8 cellular contexts compared by ENCODE assay signal in genomic region chr20:62900692-62901584, GRCh38. TPM values are rescaled to one million over a fixed set of nuclear protein-coding genes. Genes with fewer than 3 reads are reported as not detected.
A peak's percentile ranks its signal among the peaks of the same experiment; 100 is the strongest.
DNase-seq lines count a peak whose midpoint lies in the region; ATAC-seq and TF ChIP-seq lines count a peak whose summit lies in the region.

No MANE protein-coding gene starts in this region.

- DNase-seq in activated CD4-positive, alpha-beta T cell treated with anti-CD3 and anti-CD28 coated beads, Interleukin-2, amount 10 ng/mL, durations not matched to agents 7 days and 5 days, result peak; percentile 22
- DNase-seq in activated CD4-positive, alpha-beta T cell treated with anti-CD3 and anti-CD28 coated beads, Interleukin-2, amount 50 U/mL, for 48 hours, result no peak
- no peak for DNase-seq in activated B cell treated with CpG ODN at 0.5 μM for 24 hours
- no peak for DNase-seq in left lung
- no peak for DNase-seq in GM10266 (ENCODE audit: extremely low spot score)
- no peak for DNase-seq in activated CD4-positive, alpha-beta T cell treated with anti-CD3 and anti-CD28 coated beads for 48 hours

- ATAC-seq in activated B cell treated with CpG ODN at 0.5 μM for 24 hours (ENCODE audit: low read depth) (peak; percentile 8), left lung (peak; percentile 37), GM18870 (IDR thresholded peaks at IDR 0.05; ENCODE audit: unreplicated experiment) (no peak)

- H3K9me3 ChIP-seq in HUES6 (ENCODE audit: control insufficient read depth, insufficient read depth, low read depth, low read length) (no peaks in the 10 kb centered on the region), left lung (no peaks in the 10 kb centered on the region)

- POLR2A ChIA-PET in activated CD4-positive, alpha-beta T cell treated with anti-CD3 and anti-CD28 coated beads, Interleukin-2, amount 10 ng/mL, durations not matched to agents 7 days and 5 days (lab: Charles Lee), result no interaction called here
- POLR2A ChIA-PET in activated B cell treated with CpG ODN at 0.5 μM for 24 hours (lab: Charles Lee), result interaction anchor here (0.7 to 1.4 kb wide), 4 partner anchors 23 to 71 kb away, joined by 3 to 5 read pairs (median 4); partner anchors contain the start of genes GID8 and TCFL5

- H3K27me3 Mint-ChIP-seq in activated CD4-positive, alpha-beta T cell treated with anti-CD3 and anti-CD28 coated beads, Interleukin-2, amount 10 ng/mL, durations not matched to agents 7 days and 5 days, result no peaks in the 10 kb centered on the region
- H3K27me3 Mint-ChIP-seq in activated B cell treated with CpG ODN at 0.5 μM for 24 hours, result no peaks in the 10 kb centered on the region

- 0 out of 2 replicates have a peak overlapping the region, but pooled peaks have one; percentile 39 for H3K27ac ChIP-seq in HUES6 (ENCODE audit: low read depth, low read length)
- H3K27ac ChIP-seq in left lung, result peak overlapping the region in 1 of 2 donors; percentile 7

- CTCF ChIA-PET in activated CD4-positive, alpha-beta T cell treated with anti-CD3 and anti-CD28 coated beads, Interleukin-2, amount 10 ng/mL, durations not matched to agents 7 days and 5 days (lab: Charles Lee), result interaction anchor here (0.5 to 1.6 kb wide), 7 partner anchors 11 to 74 kb away, joined by 3 to 5 read pairs (median 3); no protein-coding TSS in a partner anchor
- CTCF ChIA-PET in activated B cell treated with CpG ODN at 0.5 μM for 24 hours (lab: Charles Lee), result interaction anchor here (0.7 to 4.3 kb wide), 11 partner anchors 11 to 108 kb away, joined by 3 to 26 read pairs (median 4); partner anchors contain the start of gene SLC17A9

- peaks cover 61% of the 10 kb centered on the region for H3K36me3 ChIP-seq in HUES6 (ENCODE audit: control insufficient read depth, insufficient read depth, low read length)
- peaks cover 10 to 68% of the 10 kb centered on the region in 2 donors for H3K36me3 ChIP-seq in left lung

- H3K4me1 ChIP-seq in HUES6 (ENCODE audit: control insufficient read depth, insufficient read depth, low read length) (peaks cover 27% of the 10 kb centered on the region), left lung (peaks cover 7 to 21% of the 10 kb centered on the region in 2 donors)

- no peaks in the 10 kb centered on the region for H3K9me3 Mint-ChIP-seq in activated CD4-positive, alpha-beta T cell treated with anti-CD3 and anti-CD28 coated beads, Interleukin-2, amount 10 ng/mL, durations not matched to agents 7 days and 5 days
- H3K9me3 Mint-ChIP-seq in activated B cell treated with CpG ODN at 0.5 μM for 24 hours, result no peaks in the 10 kb centered on the region

- TF ChIP-seq CTCF in activated B cell treated with CpG ODN at 0.5 μM for 24 hours (IDR thresholded peaks at IDR 0.05) (no peak), left lung (IDR thresholded peaks at IDR 0.05) (no peak), GM10266 (IDR thresholded peaks at IDR 0.05; ENCODE audit: control insufficient read depth, insufficient read depth, low read depth, missing control alignments) (no peak)

- no peak overlapping the region for H3K9ac ChIP-seq in HUES6 (ENCODE audit: low read length)

- intact Hi-C loops in activated B cell treated with CpG ODN at 0.5 μM for 24 hours (cut with micrococcal nuclease) (loop anchor here (1.0 kb wide), 5 partner anchors 20 to 108 kb away; partner anchors contain the start of gene DIDO1), left lung (cut with DNase I) (loop anchor here in 1 of 2 donors (2.0 kb wide), 1 partner anchor 108 kb away; no protein-coding TSS in a partner anchor)

- H3K27ac Mint-ChIP-seq in activated CD4-positive, alpha-beta T cell treated with anti-CD3 and anti-CD28 coated beads, Interleukin-2, amount 10 ng/mL, durations not matched to agents 7 days and 5 days, result peak overlapping the region; percentile 80
- H3K27ac Mint-ChIP-seq in activated B cell treated with CpG ODN at 0.5 μM for 24 hours, result peak overlapping the region; percentile 7

- peaks cover 40% of the 10 kb centered on the region for H3K36me3 Mint-ChIP-seq in activated CD4-positive, alpha-beta T cell treated with anti-CD3 and anti-CD28 coated beads, Interleukin-2, amount 10 ng/mL, durations not matched to agents 7 days and 5 days (ENCODE audit: low read depth)
- H3K36me3 Mint-ChIP-seq in activated B cell treated with CpG ODN at 0.5 μM for 24 hours (ENCODE audit: low read depth), result peaks cover 54% of the 10 kb centered on the region

- no peak overlapping the region for H3K4me3 Mint-ChIP-seq in activated CD4-positive, alpha-beta T cell treated with anti-CD3 and anti-CD28 coated beads, Interleukin-2, amount 10 ng/mL, durations not matched to agents 7 days and 5 days
- no peak overlapping the region for H3K4me3 Mint-ChIP-seq in activated B cell treated with CpG ODN at 0.5 μM for 24 hours

- H3K4me3 ChIP-seq in HUES6 (ENCODE audit: low read depth, low read length), result no peak overlapping the region
- H3K4me3 ChIP-seq in left lung, result no peak overlapping the region

- H3K27me3 ChIP-seq in HUES6 (ENCODE audit: control insufficient read depth, insufficient read depth, low read length) (no peaks in the 10 kb centered on the region), left lung (no peaks in the 10 kb centered on the region)

- peaks cover 43% of the 10 kb centered on the region for H3K4me1 Mint-ChIP-seq in activated CD4-positive, alpha-beta T cell treated with anti-CD3 and anti-CD28 coated beads, Interleukin-2, amount 10 ng/mL, durations not matched to agents 7 days and 5 days
- H3K4me1 Mint-ChIP-seq in activated B cell treated with CpG ODN at 0.5 μM for 24 hours, result peaks cover 25% of the 10 kb centered on the region

RNA-seq across cellular contexts. Expression of gene DIDO1, which starts 25.4 kb away (rescaled TPM):
- total RNA-seq in activated CD4-positive, alpha-beta T cell treated with anti-CD3 and anti-CD28 coated beads, Interleukin-2, amount 10 ng/mL, durations not matched to agents 7 days and 5 days, result 10 to 100 TPM; 78.3 to 79.4 TPM
- 79.2 and 89.1 TPM in 2 replicates for total RNA-seq in activated B cell treated with CpG ODN at 0.5 μM for 24 hours
- total RNA-seq in left lung, result 10 to 100 TPM; 38.1 to 45.7 TPM

RNA-seq across cellular contexts. Expression of gene GID8, which starts 37.0 kb away (rescaled TPM):
- 10 to 100 TPM; 32.5 to 35.1 TPM for total RNA-seq in activated CD4-positive, alpha-beta T cell treated with anti-CD3 and anti-CD28 coated beads, Interleukin-2, amount 10 ng/mL, durations not matched to agents 7 days and 5 days
- total RNA-seq in activated B cell treated with CpG ODN at 0.5 μM for 24 hours (40.9 and 43.1 TPM in 2 replicates), left lung (10 to 100 TPM; 24.5 to 25.4 TPM)

RNA-seq across cellular contexts. Expression of gene TCFL5, which starts 39.3 kb away (rescaled TPM):
- 1 to 10 TPM; 7.9 to 8.4 TPM for total RNA-seq in activated CD4-positive, alpha-beta T cell treated with anti-CD3 and anti-CD28 coated beads, Interleukin-2, amount 10 ng/mL, durations not matched to agents 7 days and 5 days
- total RNA-seq in activated B cell treated with CpG ODN at 0.5 μM for 24 hours (54.5 and 55.6 TPM in 2 replicates), left lung (1 to 10 TPM; 7.4 to 8.5 TPM)

RNA-seq across cellular contexts. Expression of gene SLC17A9, which starts 51.6 kb away (rescaled TPM):
- total RNA-seq in activated CD4-positive, alpha-beta T cell treated with anti-CD3 and anti-CD28 coated beads, Interleukin-2, amount 10 ng/mL, durations not matched to agents 7 days and 5 days, result 10 to 100 TPM; 11.6 to 12.6 TPM
- 45.0 and 47.6 TPM in 2 replicates for total RNA-seq in activated B cell treated with CpG ODN at 0.5 μM for 24 hours
- total RNA-seq in left lung, result 10 to 100 TPM; 16.1 to 18.1 TPM
